ENCODE assay signal across 9 cellular contexts in the genomic region with DNA sequence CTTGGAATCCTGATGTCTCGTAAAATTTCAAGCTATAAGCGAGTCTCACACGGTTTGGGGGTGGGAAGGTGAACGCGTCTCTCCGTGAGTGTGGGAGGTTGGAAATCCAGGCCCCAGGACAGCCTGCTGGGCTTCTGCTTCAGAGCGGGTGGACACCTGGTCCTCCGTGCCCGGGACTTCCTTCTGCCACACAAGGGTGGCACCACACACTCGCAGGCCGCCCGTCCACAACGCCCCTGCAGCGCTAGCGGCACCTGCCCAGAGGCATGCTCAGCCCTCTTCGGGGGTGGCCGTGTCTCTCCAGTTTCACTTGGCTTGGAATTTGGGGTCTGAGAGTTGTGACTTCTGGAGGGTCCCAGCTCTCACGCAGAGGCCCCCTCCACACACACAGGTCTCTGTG.
"Had no signal": no experiment of that assay in that cellular context is flagged by ENCODE, and none has a peak within 500 bp of the region (broad histone marks: within the 10 kb centered on the region; RNA-seq: fewer than 3 reads in every experiment).

No MANE protein-coding gene starts in this region.

- H3K4me3 ChIP-seq: GM23248, GM23338, HAP-1 had no signal

- H3K27ac ChIP-seq: GM23248 had no signal

- H3K9me3 ChIP-seq: HAP-1 had no signal

- H3K4me1 ChIP-seq: HAP-1 had no signal

- ATAC-seq: GM23338, HCT116 had no signal

- H3K9ac ChIP-seq: GM23248 had no signal

- DNase-seq: GM23248, GOT3, H7, H9, HCEC 1CT, HFFc6 had no signal

- H2AFZ ChIP-seq: GM23248, GM23338 had no signal

- H3K4me2 ChIP-seq: GM23338 had no signal

- H3K36me3 ChIP-seq: HAP-1 had no signal
